8 cellular contexts compared by ENCODE assay signal in the genomic region with DNA sequence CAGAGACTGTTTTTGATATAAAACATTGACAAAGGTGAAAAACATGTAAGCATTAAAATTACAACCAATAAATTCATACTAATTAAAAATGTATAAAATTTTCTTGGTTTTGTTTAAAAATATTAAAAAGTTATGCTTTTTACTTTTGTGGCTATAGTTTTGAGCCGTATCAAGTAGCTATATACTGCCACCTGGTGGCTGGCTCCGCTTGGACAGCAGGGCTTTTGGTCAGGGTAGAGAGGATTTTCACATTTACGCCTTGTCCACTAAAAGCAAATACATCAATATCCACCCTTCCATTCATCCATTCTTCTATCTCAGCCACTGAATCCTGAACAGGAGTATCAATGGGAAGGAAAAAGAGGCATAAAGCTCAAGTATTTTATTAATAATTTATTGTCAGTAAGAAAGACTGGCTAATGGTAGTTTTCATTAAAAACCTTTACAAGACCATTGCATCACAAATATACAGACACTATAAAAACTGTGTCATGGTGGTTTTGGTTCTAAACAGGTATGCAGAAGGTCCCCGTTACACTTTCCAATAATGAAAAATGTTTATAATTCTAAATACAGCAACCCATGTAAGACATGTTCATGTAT. TPM values are rescaled to one million over a fixed set of nuclear protein-coding genes. Genes with fewer than 3 reads are reported as not detected.
DNase-seq lines count a peak whose midpoint lies in the region; ATAC-seq, FAIRE-seq and TF ChIP-seq lines count a peak whose summit lies in the region.

No MANE protein-coding gene starts in this region.

- 24 to 25% methylated on average over 4 of the region's 4 CpGs for WGBS in aorta, 2 donors

- no peak overlapping the region for H3K4me3 Mint-ChIP-seq in activated T-helper 2 cell treated with anti-CD3 and anti-CD28 coated beads, Interferon-gamma antibody, Interleukin-2, Interleukin-4, amounts not matched to agents 10 μg/mL and 5 μg/mL and 100 μg/mL, durations not matched to agents 14 hours and 24 hours and 36 hours (ENCODE audit: low read depth)

- H3K4me3 ChIP-seq in Peyer's patch (no peak overlapping the region), aorta (ENCODE audit: low read length in 2 of 2) (no peak overlapping the region)

- no peak for TF ChIP-seq POLR2A in Peyer's patch (IDR thresholded peaks at IDR 0.05)

- H3K27me3 ChIP-seq in Peyer's patch (no peaks in the 10 kb centered on the region), aorta (ENCODE audit: control insufficient read depth in 1 of 2, insufficient read depth in 2 of 2, low read length in 1 of 2) (no peaks in the 10 kb centered on the region)

- peak; percentile 96 for FAIRE-seq in frontal cortex (lab: Jason Lieb, UNC)

- no peaks in the 10 kb centered on the region for H3K4me1 Mint-ChIP-seq in activated T-helper 2 cell treated with anti-CD3 and anti-CD28 coated beads, Interferon-gamma antibody, Interleukin-2, Interleukin-4, amounts not matched to agents 10 μg/mL and 5 μg/mL and 100 μg/mL, durations not matched to agents 14 hours and 24 hours and 36 hours (ENCODE audit: low read depth)

- H3K27ac ChIP-seq in Peyer's patch (no peak overlapping the region), aorta (ENCODE audit: low read depth in 1 of 2, low read length in 2 of 2) (no peak overlapping the region)

- intact Hi-C loops in Right ventricle myocardium superior (cut with DNase I) = loop anchor here (2.0 kb wide), 1 partner anchor 291 kb away; no protein-coding TSS in a partner anchor
- intact Hi-C loops in Right ventricle myocardium inferior (cut with DNase I) = loop anchor here (2.0 to 10.0 kb wide), 3 partner anchors 115 to 523 kb away; partner anchors contain the start of gene TLR3
- intact Hi-C loops in activated T-helper 2 cell treated with anti-CD3 and anti-CD28 coated beads, Interferon-gamma antibody, Interleukin-2, Interleukin-4, amounts not matched to agents 10 μg/mL and 5 μg/mL and 100 μg/mL, durations not matched to agents 14 hours and 24 hours and 36 hours (cut with micrococcal nuclease) = no loop called here
- intact Hi-C loops in posterior cingulate gyrus (cut with DNase I) = loop anchor here (1.0 to 5.0 kb wide), 2 partner anchors 115 to 291 kb away; no protein-coding TSS in a partner anchor
- intact Hi-C loops in aorta (cut with DNase I) = loop anchor here (2.0 to 5.0 kb wide), 3 partner anchors 115 to 290 kb away; no protein-coding TSS in a partner anchor

- H3K9me3 ChIP-seq in Peyer's patch = no peaks in the 10 kb centered on the region
- no peaks in the 10 kb centered on the region for H3K9me3 ChIP-seq in aorta (ENCODE audit: control insufficient read depth, low read length)

- H3K4me1 ChIP-seq in Peyer's patch (no peaks in the 10 kb centered on the region), aorta (ENCODE audit: control insufficient read depth in 1 of 2, insufficient read depth in 2 of 2, low read length in 2 of 2) (no peaks in the 10 kb centered on the region)

- ATAC-seq in Right ventricle myocardium superior (ENCODE audit: poor library complexity) (peak; percentile 82), Right ventricle myocardium inferior (no peak), HG02759 (IDR thresholded peaks at IDR 0.05; ENCODE audit: unreplicated experiment) (peak; percentile 71), aorta (ENCODE audit: low FRiP score) (peak; percentile 86)

- no peak overlapping the region for H3K27ac Mint-ChIP-seq in activated T-helper 2 cell treated with anti-CD3 and anti-CD28 coated beads, Interferon-gamma antibody, Interleukin-2, Interleukin-4, amounts not matched to agents 10 μg/mL and 5 μg/mL and 100 μg/mL, durations not matched to agents 14 hours and 24 hours and 36 hours

- peak; percentile 38 to 86 (median 72) for TF ChIP-seq CTCF in Peyer's patch (IDR thresholded peaks at IDR 0.05)

- H3K9me3 Mint-ChIP-seq in activated T-helper 2 cell treated with anti-CD3 and anti-CD28 coated beads, Interferon-gamma antibody, Interleukin-2, Interleukin-4, amounts not matched to agents 10 μg/mL and 5 μg/mL and 100 μg/mL, durations not matched to agents 14 hours and 24 hours and 36 hours = no peaks in the 10 kb centered on the region

- no peaks in the 10 kb centered on the region for H3K27me3 Mint-ChIP-seq in activated T-helper 2 cell treated with anti-CD3 and anti-CD28 coated beads, Interferon-gamma antibody, Interleukin-2, Interleukin-4, amounts not matched to agents 10 μg/mL and 5 μg/mL and 100 μg/mL, durations not matched to agents 14 hours and 24 hours and 36 hours (ENCODE audit: low read depth)

- DNase-seq in Right ventricle myocardium superior = peak; percentile 80
- no peak for DNase-seq in Right ventricle myocardium inferior (ENCODE audit: missing footprints)
- DNase-seq in Peyer's patch = peak; percentile 60 to 86 (median 64)
- peak; percentile 23 for DNase-seq in activated T-helper 2 cell treated with anti-CD3 and anti-CD28 coated beads, Interferon-gamma antibody, Interleukin-2, Interleukin-4, amounts not matched to agents 10 μg/mL and 5 μg/mL and 100 μg/mL, durations not matched to agents 14 hours and 24 hours and 36 hours (ENCODE audit: low spot score)
- DNase-seq in frontal cortex (ENCODE audit: low spot score in 2 of 2) = peak; percentile 19 to 48
- DNase-seq in posterior cingulate gyrus = peak; percentile 35 to 94 (median 78)
- DNase-seq in aorta = peak; percentile 73 to 91

- H3K36me3 Mint-ChIP-seq in activated T-helper 2 cell treated with anti-CD3 and anti-CD28 coated beads, Interferon-gamma antibody, Interleukin-2, Interleukin-4, amounts not matched to agents 10 μg/mL and 5 μg/mL and 100 μg/mL, durations not matched to agents 14 hours and 24 hours and 36 hours (ENCODE audit: low read depth) = no peaks in the 10 kb centered on the region

- H3K36me3 ChIP-seq in Peyer's patch (peaks cover 0 to 43% (median 0%) of the 10 kb centered on the region in 3 donors), aorta (ENCODE audit: control insufficient read depth in 1 of 2, insufficient read depth in 2 of 2, low read length in 1 of 2) (peaks cover 0 to 3% of the 10 kb centered on the region in 2 donors)

RNA-seq across cellular contexts. Expression of gene MTNR1A, which starts 32.1 kb away (rescaled TPM):
- not detected for total RNA-seq in Right ventricle myocardium superior
- not detected for total RNA-seq in Right ventricle myocardium inferior
- total RNA-seq in Peyer's patch = not detected
- not detected in 2 replicates for total RNA-seq in activated T-helper 2 cell treated with anti-CD3 and anti-CD28 coated beads, Interferon-gamma antibody, Interleukin-2, Interleukin-4, amounts not matched to agents 10 μg/mL and 5 μg/mL and 100 μg/mL, durations not matched to agents 14 hours and 24 hours and 36 hours
- not detected for total RNA-seq in frontal cortex
- not detected for total RNA-seq in aorta
- not detected for polyA plus RNA-seq in aorta
